23 cellular contexts compared by ENCODE assay signal in the genomic region with DNA sequence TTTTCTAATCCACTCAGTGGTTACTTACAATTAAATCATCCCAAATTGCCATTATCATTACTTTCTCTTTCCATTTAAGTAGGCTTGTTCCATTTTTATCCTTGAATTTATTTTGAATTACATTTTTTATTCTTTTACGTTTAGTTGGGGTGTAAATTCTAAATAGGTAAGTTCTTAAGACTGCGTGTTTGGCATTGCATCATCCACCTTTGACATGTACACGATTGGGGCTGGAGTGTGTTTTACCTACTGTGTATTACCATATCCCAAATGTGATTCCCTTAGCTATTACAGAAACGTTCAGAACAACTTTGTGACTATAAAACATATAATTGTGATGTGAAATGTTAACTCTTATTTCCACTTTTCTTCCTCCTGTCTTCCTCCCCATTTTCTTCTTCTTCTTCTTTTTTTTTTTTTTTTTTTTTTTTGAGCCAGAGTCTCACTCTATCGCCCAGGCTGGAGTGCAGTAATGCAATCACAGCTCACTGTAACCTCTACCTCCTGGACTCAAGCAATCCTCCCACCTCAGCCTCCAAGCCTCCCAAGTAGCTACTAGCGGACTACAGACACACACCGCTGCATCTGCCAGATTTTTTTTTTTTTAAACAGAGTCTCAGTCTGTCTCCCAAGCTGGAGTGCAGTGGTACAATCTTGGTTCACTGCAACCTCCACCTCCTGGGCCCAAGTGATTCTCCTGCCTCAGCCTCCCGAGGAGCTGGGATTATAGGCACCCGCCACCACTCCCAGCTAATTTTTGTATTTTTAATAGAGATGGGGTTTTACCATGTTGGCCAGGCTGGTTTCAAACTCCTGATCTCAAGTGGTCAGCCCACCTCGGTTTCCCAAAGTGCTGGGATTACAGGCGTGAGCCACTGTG.
"Had no signal": no experiment of that assay in that cellular context is flagged by ENCODE, and none has a peak within 500 bp of the region (broad histone marks: within the 10 kb centered on the region; RNA-seq: fewer than 3 reads in every experiment).

No MANE protein-coding gene starts in this region.

- ATAC-seq: activated CD8-positive, alpha-beta T cell treated with anti-CD3 and anti-CD28 coated beads for 36 hours; activated naive CD4-positive, alpha-beta T cell treated with anti-CD3 and anti-CD28 coated beads, Interleukin-2, amount 50 U/mL, for 72 hours had no signal

- H3K27me3 Mint-ChIP-seq: activated CD4-positive, alpha-beta T cell treated with anti-CD3 and anti-CD28 coated beads, Interleukin-2, amount 10 ng/mL, durations not matched to agents 7 days and 5 days; activated CD8-positive, alpha-beta T cell treated with anti-CD3 and anti-CD28 coated beads for 36 hours had no signal

- H3K9me3 Mint-ChIP-seq: activated CD4-positive, alpha-beta T cell treated with anti-CD3 and anti-CD28 coated beads, Interleukin-2, amount 10 ng/mL, durations not matched to agents 7 days and 5 days; activated CD8-positive, alpha-beta T cell treated with anti-CD3 and anti-CD28 coated beads for 36 hours; activated naive CD4-positive, alpha-beta T cell treated with anti-CD3 and anti-CD28 coated beads, Interleukin-2, amount 50 U/mL, for 72 hours; activated T-helper 1 cell treated with anti-CD3 and anti-CD28 coated beads, Interleukin-12 subunit alpha, Interleukin-12 subunit beta, Interleukin-2, Interleukin-4 antibody, amounts not matched to agents 30 ng/mL and 10 ng/mL and 1 ng/mL, durations not matched to agents 14 hours and 24 hours and 36 hours; brain had no signal

- H3K4me1 Mint-ChIP-seq: activated CD4-positive, alpha-beta T cell treated with anti-CD3 and anti-CD28 coated beads, Interleukin-2, amount 10 ng/mL, durations not matched to agents 7 days and 5 days had no signal

- H3K4me3 Mint-ChIP-seq: activated CD4-positive, alpha-beta T cell treated with anti-CD3 and anti-CD28 coated beads, Interleukin-2, amount 10 ng/mL, durations not matched to agents 7 days and 5 days; activated CD8-positive, alpha-beta T cell treated with anti-CD3 and anti-CD28 coated beads for 36 hours; activated T-helper 1 cell treated with anti-CD3 and anti-CD28 coated beads, Interleukin-12 subunit alpha, Interleukin-12 subunit beta, Interleukin-2, Interleukin-4 antibody, amounts not matched to agents 30 ng/mL and 10 ng/mL and 1 ng/mL, durations not matched to agents 14 hours and 24 hours and 36 hours; brain had no signal

- FAIRE-seq: astrocyte, TTC549 had no signal

- H3K27ac Mint-ChIP-seq: activated CD4-positive, alpha-beta T cell treated with anti-CD3 and anti-CD28 coated beads, Interleukin-2, amount 10 ng/mL, durations not matched to agents 7 days and 5 days; activated CD8-positive, alpha-beta T cell treated with anti-CD3 and anti-CD28 coated beads for 36 hours; activated T-helper 1 cell treated with anti-CD3 and anti-CD28 coated beads, Interleukin-12 subunit alpha, Interleukin-12 subunit beta, Interleukin-2, Interleukin-4 antibody, amounts not matched to agents 30 ng/mL and 10 ng/mL and 1 ng/mL, durations not matched to agents 14 hours and 24 hours and 36 hours had no signal

- DNase-seq: activated CD4-positive, alpha-beta T cell treated with anti-CD3 and anti-CD28 coated beads, Interleukin-2, amount 10 ng/mL, durations not matched to agents 7 days and 5 days; activated CD4-positive, CD25-positive, alpha-beta regulatory T cell; activated CD8-positive, alpha-beta memory T cell treated with anti-CD3 and anti-CD28 coated beads, Interleukin-2, amount 50 U/mL, for 4 hours; activated CD8-positive, alpha-beta T cell treated with anti-CD3 and anti-CD28 coated beads for 36 hours; activated effector memory CD4-positive, alpha-beta T cell treated with Interleukin-2 at 50 U/mL for 16 hours; activated naive CD4-positive, alpha-beta T cell treated with Interleukin-2 at 50 U/mL for 16 hours; activated T-cell treated with anti-CD3 and anti-CD28 coated beads, Interleukin-2, amount 50 U/mL, for 1 hour; amygdala; Kasumi-1; NCI-H1105 treated with DMSO at 0.1 percent for 48 hours; NCI-H1436 treated with DMSO at 0.1 percent for 48 hours; NCI-H187; NCI-H2081; NCI-H446; NCI-H524; SIG-M5; T-helper 2 cell; T1000 had no signal

- H3K36me3 Mint-ChIP-seq: activated naive CD4-positive, alpha-beta T cell treated with anti-CD3 and anti-CD28 coated beads, Interleukin-2, amount 50 U/mL, for 72 hours; brain had no signal
